ENCODE assay signal across 8 cellular contexts in genomic region chr19:32691952-32692726, GRCh38. TPM values are rescaled to one million over a fixed set of nuclear protein-coding genes. Genes with fewer than 3 reads are reported as not detected.
A peak's percentile ranks its signal among the peaks of the same experiment; 100 is the strongest.
DNase-seq lines count a peak whose midpoint lies in the region; ATAC-seq and TF ChIP-seq lines count a peak whose summit lies in the region.

No MANE protein-coding gene starts in this region.

- H3K4me1 ChIP-seq in fibroblast of lung (ENCODE audit: control insufficient read depth, extremely low read depth, insufficient read depth, low read length): peaks cover 2% of the 10 kb centered on the region
- H3K4me1 ChIP-seq in muscle layer of colon (ENCODE audit: insufficient read depth, low read length): peaks cover 28% of the 10 kb centered on the region

- CTCF ChIA-PET in AG04450 (lab: Charles Lee): no interaction called here

- H2AFZ ChIP-seq in fibroblast of lung (ENCODE audit: low read length): peak overlapping the region; percentile 87

- DNase-seq in AG04450 (ENCODE audit: low read depth, low spot score) (no peak), NCI-H345 treated with DMSO at 0.1 percent for 48 hours (lab: John Stamatoyannopoulos, UW; ENCODE audit: unreplicated experiment) (peak; percentile 55), fibroblast of lung (ENCODE audit: low read depth in 2 of 2) (peak; percentile 72 to 80)
- DNase-seq in activated T-cell treated with anti-CD3 and anti-CD28 coated beads, Interleukin-2, amount 50 U/mL, for 72 hours: peak; percentile 69 to 73

- TF ChIP-seq CTCF in AG04450 (IDR thresholded peaks at IDR 0.05; ENCODE audit: low read depth, low read length): no peak
- TF ChIP-seq CTCF in fibroblast of lung (conservative IDR thresholded peaks at IDR 0.05 in 1 of 2, IDR thresholded peaks at IDR 0.05 in 1 of 2; ENCODE audit: low read depth in 1 of 2, low read length in 2 of 2): no peak

- ATAC-seq in GM18508 (IDR thresholded peaks at IDR 0.05; ENCODE audit: insufficient read depth, unreplicated experiment) (peak; percentile 31), HG02885 (IDR thresholded peaks at IDR 0.05; ENCODE audit: poor library complexity, unreplicated experiment) (peak; percentile 67)
- peak; percentile 64 to 66 for ATAC-seq in activated T-cell treated with anti-CD3 and anti-CD28 coated beads, Interleukin-2, amount 50 U/mL, for 72 hours (replicated peaks in 1 of 2)

- H3K9me3 ChIP-seq in AG04450 (ENCODE audit: control insufficient read depth, insufficient read depth, low read length) (peaks cover 7% of the 10 kb centered on the region), fibroblast of lung (ENCODE audit: control insufficient read depth, insufficient read depth, low read depth, low read length) (no peaks in the 10 kb centered on the region), muscle layer of colon (ENCODE audit: low read length) (no peaks in the 10 kb centered on the region)

- H3K9me3 Mint-ChIP-seq in activated T-cell treated with anti-CD3 and anti-CD28 coated beads, Interleukin-2, amount 50 U/mL, for 72 hours: no peaks in the 10 kb centered on the region

- POLR2A ChIA-PET in AG04450 (lab: Yijun Ruan, JAX): interaction anchor here (0.9 to 1.3 kb wide), 3 partner anchors 8 to 16 kb away, joined by 3 to 7 read pairs (median 4); partner anchors contain the start of genes ANKRD27 and RGS9BP

- no peaks in the 10 kb centered on the region for H4K20me1 ChIP-seq in fibroblast of lung (ENCODE audit: control insufficient read depth, extremely low read depth, insufficient read depth, low read length)

- H3K36me3 ChIP-seq in fibroblast of lung (ENCODE audit: control insufficient read depth, insufficient read depth, low read length) (no peaks in the 10 kb centered on the region), muscle layer of colon (ENCODE audit: insufficient read depth, low read length) (no peaks in the 10 kb centered on the region)

- H3K27me3 ChIP-seq in AG04450 (ENCODE audit: control insufficient read depth, insufficient read depth, low read length): no peaks in the 10 kb centered on the region
- H3K27me3 ChIP-seq in fibroblast of lung (ENCODE audit: control insufficient read depth, insufficient read depth, low read length): no peaks in the 10 kb centered on the region
- H3K27me3 ChIP-seq in muscle layer of colon (ENCODE audit: control insufficient read depth in 1 of 2, insufficient read depth in 2 of 2, low read length in 2 of 2): no peaks in the 10 kb centered on the region

- H3K4me1 Mint-ChIP-seq in activated T-cell treated with anti-CD3 and anti-CD28 coated beads, Interleukin-2, amount 50 U/mL, for 72 hours (ENCODE audit: low read depth): peaks cover 59% of the 10 kb centered on the region

- H3K27me3 Mint-ChIP-seq in activated T-cell treated with anti-CD3 and anti-CD28 coated beads, Interleukin-2, amount 50 U/mL, for 72 hours (ENCODE audit: low read depth): no peaks in the 10 kb centered on the region

- peak overlapping the region; percentile 86 for H3K4me2 ChIP-seq in fibroblast of lung (ENCODE audit: extremely low read depth, insufficient read depth, low read length)

- peaks cover 14 to 28% of the 10 kb centered on the region in 2 donors for H3K36me3 Mint-ChIP-seq in activated T-cell treated with anti-CD3 and anti-CD28 coated beads, Interleukin-2, amount 50 U/mL, for 72 hours (ENCODE audit: insufficient read depth in 2 of 2)

- H3K4me3 ChIP-seq in AG04450 (ENCODE audit: low read depth, low read length) (peak overlapping the region; percentile 67), fibroblast of lung (replicated peaks in 1 of 4; ENCODE audit: control extremely low read depth in 1 of 4, insufficient read depth in 1 of 4, low read depth in 3 of 4, low read length in 4 of 4) (peak overlapping the region; percentile 34 to 75 (median 56)), muscle layer of colon (ENCODE audit: low read depth in 1 of 2, low read length in 2 of 2) (peak overlapping the region; percentile 58 to 72)

- peaks cover 24% of the 10 kb centered on the region for H3K79me2 ChIP-seq in fibroblast of lung (ENCODE audit: control insufficient read depth, insufficient read depth, low read length)

- H3K27ac Mint-ChIP-seq in activated T-cell treated with anti-CD3 and anti-CD28 coated beads, Interleukin-2, amount 50 U/mL, for 72 hours: peak overlapping the region; percentile 87

- peak overlapping the region; percentile 92 for H3K9ac ChIP-seq in fibroblast of lung (ENCODE audit: insufficient read depth, low read length)
- H3K9ac ChIP-seq in muscle layer of colon (ENCODE audit: low read length): peak overlapping the region; percentile 4

- H3K4me3 Mint-ChIP-seq in activated T-cell treated with anti-CD3 and anti-CD28 coated beads, Interleukin-2, amount 50 U/mL, for 72 hours: peak overlapping the region; percentile 90 to 96

- H3K27ac ChIP-seq in AG04450 (ENCODE audit: low read depth, low read length): peak overlapping the region; percentile 61
- H3K27ac ChIP-seq in fibroblast of lung (ENCODE audit: insufficient read depth, low read length): peak overlapping the region; percentile 75
- peak overlapping the region; percentile 45 for H3K27ac ChIP-seq in muscle layer of colon (ENCODE audit: low read depth, low read length)
- H3K27ac ChIP-seq in temporal lobe (ENCODE audit: low read depth, low read length): peak overlapping the region; percentile 1

RNA-seq across cellular contexts. Expression of gene NUDT19, which starts 0.5 kb away (rescaled TPM):
- polyA plus RNA-seq in AG04450 (2011; rRNA removed) (4.8 and 5.3 TPM in 2 replicates), fibroblast of lung (8.2 and 9.4 TPM in 2 replicates)
- 3.7 and 4.5 TPM in 2 replicates for polyA minus RNA-seq in AG04450 (2011; rRNA and poly(A)+ RNA removed)
- total RNA-seq in activated T-cell treated with anti-CD3 and anti-CD28 coated beads, Interleukin-2, amount 50 U/mL, for 72 hours: 10 to 100 TPM; 26.1 to 28.0 TPM
- total RNA-seq in fibroblast of lung (5.4 and 7.8 TPM in 2 replicates), temporal lobe (4.4 TPM)
- polyA plus RNA-seq in fibroblast of lung (2012): 5.9 and 7.5 TPM in 2 replicates
- 2.7 and 8.6 TPM in 2 replicates for polyA minus RNA-seq in fibroblast of lung (ENCODE audit: low replicate concordance)

RNA-seq across cellular contexts. Expression of gene RGS9BP, which starts 16.5 kb away (rescaled TPM):
- polyA plus RNA-seq in AG04450 (2011; rRNA removed) (0.07 and 0.09 TPM in 2 replicates), fibroblast of lung (0.03 and 0.09 TPM in 2 replicates)
- 0.18 TPM in 1 of 2 replicates, not detected in the other for polyA minus RNA-seq in AG04450 (2011; rRNA and poly(A)+ RNA removed)
- total RNA-seq in activated T-cell treated with anti-CD3 and anti-CD28 coated beads, Interleukin-2, amount 50 U/mL, for 72 hours: under 1 TPM; 0.14 to 0.31 TPM
- total RNA-seq in fibroblast of lung (0.51 and 0.66 TPM in 2 replicates), temporal lobe (0.49 TPM)
- polyA plus RNA-seq in fibroblast of lung (2012): 0.08 and 0.16 TPM in 2 replicates
- polyA minus RNA-seq in fibroblast of lung (ENCODE audit: low replicate concordance): not detected in 2 replicates

RNA-seq across cellular contexts. Expression of gene ANKRD27, which starts 17.2 kb away (rescaled TPM):
- polyA plus RNA-seq in AG04450 (2011; rRNA removed) (26.2 and 28.7 TPM in 2 replicates), fibroblast of lung (24.5 and 29.7 TPM in 2 replicates)
- 41.5 and 44.2 TPM in 2 replicates for polyA minus RNA-seq in AG04450 (2011; rRNA and poly(A)+ RNA removed)
- 10 to 100 TPM; 34.5 to 43.3 TPM for total RNA-seq in activated T-cell treated with anti-CD3 and anti-CD28 coated beads, Interleukin-2, amount 50 U/mL, for 72 hours
- total RNA-seq in fibroblast of lung (33.1 and 38.3 TPM in 2 replicates), temporal lobe (20.4 TPM)
- polyA plus RNA-seq in fibroblast of lung (2012): 14.7 and 16.7 TPM in 2 replicates
- 15.9 and 28.9 TPM in 2 replicates for polyA minus RNA-seq in fibroblast of lung (ENCODE audit: low replicate concordance)

RNA-seq across cellular contexts. Expression of gene TDRD12, which starts 27.4 kb away (rescaled TPM):
- polyA plus RNA-seq in AG04450 (2011; rRNA removed) (0.07 and 0.09 TPM in 2 replicates), fibroblast of lung (0.21 TPM in 1 of 2 replicates, not detected in the other)
- polyA minus RNA-seq in AG04450 (2011; rRNA and poly(A)+ RNA removed): 0.04 TPM in 1 of 2 replicates, not detected in the other
- total RNA-seq in activated T-cell treated with anti-CD3 and anti-CD28 coated beads, Interleukin-2, amount 50 U/mL, for 72 hours: 1 to 10 TPM in 1 of 2 donors, under 1 TPM in 1; 0.91 to 2.0 TPM
- total RNA-seq in fibroblast of lung (under 0.01 and 0.17 TPM in 2 replicates), temporal lobe (1.2 TPM)
- 0.23 TPM in 2 replicates for polyA plus RNA-seq in fibroblast of lung (2012)
- not detected in 2 replicates for polyA minus RNA-seq in fibroblast of lung (ENCODE audit: low replicate concordance)

Comparison
In these comparisons a context has a peak if more than half of its experiments do, and no peak if none do; other contexts are left out.
1. H3K27ac ChIP-seq: peak in every context shown above with its lines; median percentile 75 in fibroblast of lung; 61 in AG04450; 45 in muscle layer of colon; 1 in temporal lobe.